Comparison of ENCODE assay signal across 14 cellular contexts in genomic region chr2:138447889-138448570, GRCh38.
"Had no signal": no experiment of that assay in that cellular context is flagged by ENCODE, and none has a peak within 500 bp of the region (broad histone marks: within the 10 kb centered on the region; RNA-seq: fewer than 3 reads in every experiment).

No MANE protein-coding gene starts in this region.

- H3K27ac Mint-ChIP-seq: activated naive CD4-positive, alpha-beta T cell treated with anti-CD3 and anti-CD28 coated beads, Interleukin-2, amount 50 U/mL, for 24 hours; activated T-cell treated with anti-CD3 and anti-CD28 coated beads, Interleukin-2, amount 50 U/mL, for 72 hours; effector memory CD8-positive, alpha-beta T cell; mesothelial cell of epicardium; natural killer cell treated with Interleukin-12 subunit alpha and Interleukin-12 subunit beta and Interleukin-15 and Interleukin-18, amount 100 ng/mL, for 72 hours; stimulated activated naive B cell treated with anti-CD40 and anti-IgM and Interleukin-4, amounts not matched to agents 10 μg/mL and 1 μg/mL and 100 μg/mL, for 72 hours had no signal

- H3K4me3 Mint-ChIP-seq: activated naive CD4-positive, alpha-beta T cell treated with anti-CD3 and anti-CD28 coated beads, Interleukin-2, amount 50 U/mL, for 24 hours; activated T-cell treated with anti-CD3 and anti-CD28 coated beads, Interleukin-2, amount 50 U/mL, for 72 hours; effector memory CD8-positive, alpha-beta T cell; mesothelial cell of epicardium; natural killer cell treated with Interleukin-12 subunit alpha and Interleukin-12 subunit beta and Interleukin-15 and Interleukin-18, amount 100 ng/mL, for 72 hours; stimulated activated naive B cell treated with anti-CD40 and anti-IgM and Interleukin-4, amounts not matched to agents 10 μg/mL and 1 μg/mL and 100 μg/mL, for 72 hours had no signal

- H3K27me3 Mint-ChIP-seq: activated naive CD4-positive, alpha-beta T cell treated with anti-CD3 and anti-CD28 coated beads, Interleukin-2, amount 50 U/mL, for 24 hours; effector memory CD8-positive, alpha-beta T cell; natural killer cell treated with Interleukin-12 subunit alpha and Interleukin-12 subunit beta and Interleukin-15 and Interleukin-18, amount 100 ng/mL, for 72 hours; stimulated activated naive B cell treated with anti-CD40 and anti-IgM and Interleukin-4, amounts not matched to agents 10 μg/mL and 1 μg/mL and 100 μg/mL, for 72 hours had no signal

- H3K36me3 ChIP-seq: breast epithelium, lower lobe of right lung had no signal

- H3K4me1 ChIP-seq: breast epithelium, lower lobe of right lung had no signal

- H3K27me3 ChIP-seq: breast epithelium, foreskin keratinocyte had no signal

- H3K4me1 Mint-ChIP-seq: activated naive CD4-positive, alpha-beta T cell treated with anti-CD3 and anti-CD28 coated beads, Interleukin-2, amount 50 U/mL, for 24 hours; stimulated activated naive B cell treated with anti-CD40 and anti-IgM and Interleukin-4, amounts not matched to agents 10 μg/mL and 1 μg/mL and 100 μg/mL, for 72 hours had no signal

- H3K9me3 Mint-ChIP-seq: activated naive CD4-positive, alpha-beta T cell treated with anti-CD3 and anti-CD28 coated beads, Interleukin-2, amount 50 U/mL, for 24 hours; activated T-cell treated with anti-CD3 and anti-CD28 coated beads, Interleukin-2, amount 50 U/mL, for 72 hours; effector memory CD8-positive, alpha-beta T cell; mesothelial cell of epicardium; natural killer cell treated with Interleukin-12 subunit alpha and Interleukin-12 subunit beta and Interleukin-15 and Interleukin-18, amount 100 ng/mL, for 72 hours; stimulated activated naive B cell treated with anti-CD40 and anti-IgM and Interleukin-4, amounts not matched to agents 10 μg/mL and 1 μg/mL and 100 μg/mL, for 72 hours had no signal

- DNase-seq: activated CD4-positive, alpha-beta T cell treated with anti-CD3 and anti-CD28 coated beads, Interleukin-2, amount 50 U/mL, for 4 hours; activated effector memory CD4-positive, alpha-beta T cell treated with anti-CD3 and anti-CD28 coated beads, Interleukin-2, amount 50 U/mL, for 16 hours; activated T-cell treated with anti-CD3 and anti-CD28 coated beads, Interleukin-2, amount 50 U/mL, for 72 hours; effector memory CD8-positive, alpha-beta T cell; foreskin keratinocyte; hypothalamus; islet precursor cell; lower lobe of right lung; stimulated activated naive B cell treated with anti-CD40 and anti-IgM and Interleukin-4, amounts not matched to agents 10 μg/mL and 1 μg/mL and 100 μg/mL, for 72 hours; T-helper 9 cell had no signal

- H3K36me3 Mint-ChIP-seq: mesothelial cell of epicardium; natural killer cell treated with Interleukin-12 subunit alpha and Interleukin-12 subunit beta and Interleukin-15 and Interleukin-18, amount 100 ng/mL, for 72 hours had no signal

- H3K4me3 ChIP-seq: breast epithelium, lower lobe of right lung had no signal

- ATAC-seq: activated T-cell treated with anti-CD3 and anti-CD28 coated beads, Interleukin-2, amount 50 U/mL, for 72 hours; effector memory CD8-positive, alpha-beta T cell; foreskin keratinocyte; lower lobe of right lung; natural killer cell treated with Interleukin-12 subunit alpha and Interleukin-12 subunit beta and Interleukin-15 and Interleukin-18, amount 100 ng/mL, for 72 hours; stimulated activated naive B cell treated with anti-CD40 and anti-IgM and Interleukin-4, amounts not matched to agents 10 μg/mL and 1 μg/mL and 100 μg/mL, for 72 hours had no signal

- H3K9me3 ChIP-seq: breast epithelium, lower lobe of right lung had no signal

- H3K27ac ChIP-seq: breast epithelium, foreskin keratinocyte, lower lobe of right lung had no signal
